Comparison of ENCODE assay signal across 17 cellular contexts in the genomic region with DNA sequence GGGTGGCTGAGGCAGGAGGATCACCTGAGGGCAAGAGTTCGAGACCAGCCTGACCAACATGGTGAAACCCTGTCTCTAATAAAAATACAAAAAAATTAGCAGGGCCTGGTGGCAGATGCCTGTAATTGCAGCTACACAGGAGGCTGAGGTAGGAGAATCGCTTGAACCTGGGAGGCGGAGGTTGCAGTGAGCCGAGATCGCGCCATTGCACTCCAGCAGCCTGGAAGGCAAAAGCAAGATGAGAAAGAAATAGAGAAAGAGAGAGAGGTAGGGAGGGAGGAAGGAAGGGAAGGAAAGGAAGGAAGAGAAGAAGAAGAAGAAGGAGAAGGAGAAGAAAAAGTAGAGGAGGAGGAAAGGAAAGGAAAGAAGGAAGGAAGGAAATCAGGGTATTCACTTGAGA. TPM values are rescaled to one million over a fixed set of nuclear protein-coding genes. Genes with fewer than 3 reads are reported as not detected.
"Had no signal": no experiment of that assay in that cellular context is flagged by ENCODE, and none has a peak within 500 bp of the region (broad histone marks: within the 10 kb centered on the region; RNA-seq: fewer than 3 reads in every experiment).

No MANE protein-coding gene starts in this region.

RNA-seq across cellular contexts. Expression of gene OR51B6, which starts 15.1 kb away (rescaled TPM):
- total RNA-seq: activated naive CD4-positive, alpha-beta T cell treated with anti-CD3 and anti-CD28 coated beads, Interleukin-2, amount 50 U/mL, for 72 hours; activated T-cell treated with anti-CD3 and anti-CD28 coated beads, Interleukin-2, amount 50 U/mL, for 72 hours; body of pancreas; cardiac septum; cerebellum; esophagus squamous epithelium; gastrocnemius medialis; left lung; lower lobe of right lung; mononuclear cell; natural killer cell; omental fat pad; right cardiac atrium; spleen; suprapubic skin; T-helper 1 cell treated with Interleukin-12 subunit alpha and Interleukin-12 subunit beta and Interleukin-4 antibody, amounts not matched to agents 30 ng/mL and 1 ng/mL, for 36 hours; upper lobe of right lung had no signal
- polyA plus RNA-seq: right cardiac atrium, spleen had no signal

RNA-seq across cellular contexts. Expression of gene OR51M1, which starts 17.2 kb away (rescaled TPM):
- total RNA-seq: activated naive CD4-positive, alpha-beta T cell treated with anti-CD3 and anti-CD28 coated beads, Interleukin-2, amount 50 U/mL, for 72 hours; activated T-cell treated with anti-CD3 and anti-CD28 coated beads, Interleukin-2, amount 50 U/mL, for 72 hours; body of pancreas; cardiac septum; cerebellum; esophagus squamous epithelium; gastrocnemius medialis; left lung; lower lobe of right lung; natural killer cell; omental fat pad; right cardiac atrium; spleen; suprapubic skin; T-helper 1 cell treated with Interleukin-12 subunit alpha and Interleukin-12 subunit beta and Interleukin-4 antibody, amounts not matched to agents 30 ng/mL and 1 ng/mL, for 36 hours; upper lobe of right lung had no signal
- polyA plus RNA-seq: right cardiac atrium, spleen had no signal

RNA-seq across cellular contexts. Expression of gene OR51B5, which starts 23.0 kb away (rescaled TPM):
- total RNA-seq: body of pancreas; cardiac septum; gastrocnemius medialis; lower lobe of right lung; natural killer cell; suprapubic skin; T-helper 1 cell treated with Interleukin-12 subunit alpha and Interleukin-12 subunit beta and Interleukin-4 antibody, amounts not matched to agents 30 ng/mL and 1 ng/mL, for 36 hours; upper lobe of right lung had no signal
- polyA plus RNA-seq: spleen had no signal

RNA-seq across cellular contexts. Expression of gene OR51B2, which starts 42.3 kb away (rescaled TPM):
- total RNA-seq: activated naive CD4-positive, alpha-beta T cell treated with anti-CD3 and anti-CD28 coated beads, Interleukin-2, amount 50 U/mL, for 72 hours; activated T-cell treated with anti-CD3 and anti-CD28 coated beads, Interleukin-2, amount 50 U/mL, for 72 hours; cardiac septum; esophagus squamous epithelium; gastrocnemius medialis; left lung; lower lobe of right lung; mononuclear cell; natural killer cell; right cardiac atrium; spleen; suprapubic skin; T-helper 1 cell treated with Interleukin-12 subunit alpha and Interleukin-12 subunit beta and Interleukin-4 antibody, amounts not matched to agents 30 ng/mL and 1 ng/mL, for 36 hours; upper lobe of right lung had no signal
- polyA plus RNA-seq: right cardiac atrium, spleen had no signal

RNA-seq across cellular contexts. Expression of gene OR51Q1, which starts 55.5 kb away (rescaled TPM):
- total RNA-seq: activated naive CD4-positive, alpha-beta T cell treated with anti-CD3 and anti-CD28 coated beads, Interleukin-2, amount 50 U/mL, for 72 hours; activated T-cell treated with anti-CD3 and anti-CD28 coated beads, Interleukin-2, amount 50 U/mL, for 72 hours; body of pancreas; cardiac septum; cerebellum; esophagus squamous epithelium; gastrocnemius medialis; left lung; lower lobe of right lung; mononuclear cell; natural killer cell; omental fat pad; right cardiac atrium; spleen; suprapubic skin; T-helper 1 cell treated with Interleukin-12 subunit alpha and Interleukin-12 subunit beta and Interleukin-4 antibody, amounts not matched to agents 30 ng/mL and 1 ng/mL, for 36 hours; upper lobe of right lung had no signal
- polyA plus RNA-seq: right cardiac atrium, spleen had no signal
